8 cellular contexts compared by ENCODE assay signal in genomic region chrX:19017271-19017670, GRCh38. TPM values are rescaled to one million over a fixed set of nuclear protein-coding genes. Genes with fewer than 3 reads are reported as not detected.
DNase-seq lines count a peak whose midpoint lies in the region; ATAC-seq, FAIRE-seq and TF ChIP-seq lines count a peak whose summit lies in the region.

No MANE protein-coding gene starts in this region.

- H3K36me3 Mint-ChIP-seq in CD4-positive, alpha-beta memory T cell, result no peaks in the 10 kb centered on the region

- CTCF ChIA-PET in CD4-positive, alpha-beta memory T cell (lab: Charles Lee; ENCODE audit: partially characterized antibody), result no interaction called here

- no peak overlapping the region for H3K27ac Mint-ChIP-seq in CD4-positive, alpha-beta memory T cell

- H3K27me3 Mint-ChIP-seq in CD4-positive, alpha-beta memory T cell, result no peaks in the 10 kb centered on the region

- FAIRE-seq in kidney (lab: Jason Lieb, UNC), result no peak

- peak; percentile 19 for DNase-seq in CD1c-positive myeloid dendritic cell (ENCODE audit: extremely low spot score)
- DNase-seq in HCEC 1CT, result peak; percentile 23
- DNase-seq in kidney, result no peak
- no peak for DNase-seq in CD4-positive, alpha-beta memory T cell
- no peak for DNase-seq in prostate gland (ENCODE audit: low spot score)

- intact Hi-C loops in kidney (cut with DNase I), result no loop called here
- intact Hi-C loops in CD4-positive, alpha-beta memory T cell (cut with micrococcal nuclease), result no loop called here
- intact Hi-C loops in prostate gland (cut with DNase I), result no loop called here

- TF ChIP-seq CTCF in kidney (IDR thresholded peaks at IDR 0.05; ENCODE audit: borderline replicate concordance, extremely low read depth, insufficient read depth), result peak; percentile 24
- peak in 2 of 4 experiments; percentile 30 to 31 for TF ChIP-seq CTCF in prostate gland (IDR thresholded peaks at IDR 0.05)

- H3K4me1 ChIP-seq in kidney (ENCODE audit: control insufficient read depth in 1 of 2, insufficient read depth in 1 of 2, low read depth in 1 of 2, low read length in 2 of 2), result no peaks in the 10 kb centered on the region
- no peaks in the 10 kb centered on the region for H3K4me1 ChIP-seq in CD4-positive, alpha-beta memory T cell (ENCODE audit: insufficient read depth, low read length)
- H3K4me1 ChIP-seq in prostate gland (replicated peaks), result no peaks in the 10 kb centered on the region

- no peaks in the 10 kb centered on the region for H3K9me3 Mint-ChIP-seq in CD4-positive, alpha-beta memory T cell

- H3K4me3 ChIP-seq in kidney (ENCODE audit: low read length in 2 of 2) (no peak overlapping the region), prostate gland (no peak overlapping the region)
- H3K4me3 ChIP-seq in CD4-positive, alpha-beta memory T cell (ENCODE audit: low read length in 2 of 2), result no peak overlapping the region

- H3K36me3 ChIP-seq in kidney (ENCODE audit: control insufficient read depth in 1 of 2, insufficient read depth in 2 of 2, low read length in 2 of 2), result no peaks in the 10 kb centered on the region
- no peaks in the 10 kb centered on the region for H3K36me3 ChIP-seq in CD4-positive, alpha-beta memory T cell (ENCODE audit: insufficient read depth, low read length)
- no peaks in the 10 kb centered on the region for H3K36me3 ChIP-seq in prostate gland

- no peak overlapping the region for H3K4me3 Mint-ChIP-seq in CD4-positive, alpha-beta memory T cell

- no peaks in the 10 kb centered on the region for H3K4me1 Mint-ChIP-seq in CD4-positive, alpha-beta memory T cell

- no peak overlapping the region for H3K27ac ChIP-seq in kidney (ENCODE audit: low read depth in 2 of 2, low read length in 2 of 2)
- H3K27ac ChIP-seq in CD4-positive, alpha-beta memory T cell (ENCODE audit: low read depth, low read length), result no peak overlapping the region
- H3K27ac ChIP-seq in prostate gland, result no peak overlapping the region

- ATAC-seq in SK-N-SH treated with all-trans-retinoic acid at 6 μM for 48 hours (peak; percentile 87), GM21515 (IDR thresholded peaks at IDR 0.05; ENCODE audit: unreplicated experiment) (no peak), HG02981 (IDR thresholded peaks at IDR 0.05; ENCODE audit: unreplicated experiment) (no peak)

- TF ChIP-seq POLR2A in prostate gland (IDR thresholded peaks at IDR 0.05), result no peak

- H3K27me3 ChIP-seq in CD4-positive, alpha-beta memory T cell (ENCODE audit: insufficient read depth, low read length), result no peaks in the 10 kb centered on the region
- H3K27me3 ChIP-seq in prostate gland (replicated peaks; ENCODE audit: insufficient read depth), result no peaks in the 10 kb centered on the region

- POLR2A ChIA-PET in CD4-positive, alpha-beta memory T cell (lab: Charles Lee; ENCODE audit: partially characterized antibody), result no interaction called here

- WGBS in prostate gland, result 60% methylated on average over 3 of the region's 3 CpGs

- H3K9me3 ChIP-seq in kidney (ENCODE audit: control insufficient read depth in 1 of 2, low read length in 2 of 2) (no peaks in the 10 kb centered on the region), prostate gland (no peaks in the 10 kb centered on the region)
- no peaks in the 10 kb centered on the region for H3K9me3 ChIP-seq in CD4-positive, alpha-beta memory T cell (ENCODE audit: control insufficient read depth in 1 of 2, low read length in 2 of 2)

- H3K9ac ChIP-seq in kidney (ENCODE audit: low read length in 2 of 2), result no peak overlapping the region

TF ChIP-seq in SK-N-SH treated with all-trans-retinoic acid at 6 μM for 48 hours, 23 proteins besides CTCF, POLR2A, EP300 and RAD21:
- TF ChIP-seq SNAI2 (CRISPR knock-in tag; IDR thresholded peaks at IDR 0.05) (no peak), ZC3H10 (CRISPR knock-in tag; IDR thresholded peaks at IDR 0.05) (no peak), TOX (CRISPR knock-in tag; IDR thresholded peaks at IDR 0.05; ENCODE audit: borderline replicate concordance) (no peak), TSHZ2 (CRISPR knock-in tag; IDR thresholded peaks at IDR 0.05) (no peak), ISL1 (CRISPR knock-in tag; IDR thresholded peaks at IDR 0.05) (no peak), GLIS3 (CRISPR knock-in tag; IDR thresholded peaks at IDR 0.05) (no peak), RARB (CRISPR knock-in tag; IDR thresholded peaks at IDR 0.05) (no peak), PATZ1 (CRISPR knock-in tag; IDR thresholded peaks at IDR 0.05; ENCODE audit: borderline replicate concordance) (no peak), OSR1 (CRISPR knock-in tag; IDR thresholded peaks at IDR 0.05) (no peak), ZFP3 (CRISPR knock-in tag; IDR thresholded peaks at IDR 0.05) (no peak), ESRRG (CRISPR knock-in tag; IDR thresholded peaks at IDR 0.05) (no peak), CSRNP3 (CRISPR knock-in tag; IDR thresholded peaks at IDR 0.05) (no peak), POU6F1 (CRISPR knock-in tag; IDR thresholded peaks at IDR 0.05; ENCODE audit: borderline replicate concordance, low read depth) (no peak)

RNA-seq across cellular contexts. Expression of gene PHKA2, which starts 33.4 kb away (rescaled TPM):
- 26.3 TPM for total RNA-seq in kidney
- polyA plus RNA-seq in kidney (ENCODE audit: insufficient read depth, low read depth, low replicate concordance), result 14.7 TPM
- 10 to 100 TPM; 48.1 to 52.5 TPM for total RNA-seq in CD4-positive, alpha-beta memory T cell
- polyA plus RNA-seq in CD4-positive, alpha-beta memory T cell, result 1 to 10 TPM; 6.5 to 7.9 TPM
- total RNA-seq in prostate gland, result 10 to 100 TPM; 29.3 to 55.8 TPM

Comparison
In these comparisons a context has a peak if more than half of its experiments do, and no peak if none do; other contexts are left out.
1. DNase-seq: peak in CD1c-positive myeloid dendritic cell (single experiment) and HCEC 1CT (single experiment); none in kidney (single experiment), CD4-positive, alpha-beta memory T cell (0 of 5) and prostate gland (single experiment).